1 cellular context compared by ENCODE assay signal in the genomic region with DNA sequence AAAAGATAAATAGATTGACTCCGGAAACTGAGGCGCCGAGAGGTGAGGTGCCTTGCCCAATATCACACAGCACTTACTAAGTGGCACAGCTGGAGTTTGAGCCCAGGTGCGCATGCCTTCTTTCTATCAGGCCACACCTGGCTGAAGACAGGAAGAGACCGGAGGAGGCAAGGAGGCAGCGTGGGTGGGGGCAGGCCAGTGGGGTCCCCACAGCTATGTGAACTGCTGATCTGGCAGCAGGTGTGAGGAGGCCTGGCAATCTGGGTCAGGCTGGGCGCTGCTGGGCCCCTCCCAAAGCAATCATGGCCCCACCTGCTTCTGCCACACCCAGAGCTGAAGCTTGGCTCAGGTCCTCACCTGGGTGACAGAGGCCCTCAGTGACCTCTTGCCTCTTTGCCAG.
TF ChIP-seq lines count a peak whose summit lies in the region.

No MANE protein-coding gene starts in this region.

TF ChIP-seq in SK-N-SH treated with all-trans-retinoic acid at 6 μM for 48 hours, 23 proteins besides CTCF, POLR2A, EP300 and RAD21 (continued from another document):
- TF ChIP-seq, protein P1, sequence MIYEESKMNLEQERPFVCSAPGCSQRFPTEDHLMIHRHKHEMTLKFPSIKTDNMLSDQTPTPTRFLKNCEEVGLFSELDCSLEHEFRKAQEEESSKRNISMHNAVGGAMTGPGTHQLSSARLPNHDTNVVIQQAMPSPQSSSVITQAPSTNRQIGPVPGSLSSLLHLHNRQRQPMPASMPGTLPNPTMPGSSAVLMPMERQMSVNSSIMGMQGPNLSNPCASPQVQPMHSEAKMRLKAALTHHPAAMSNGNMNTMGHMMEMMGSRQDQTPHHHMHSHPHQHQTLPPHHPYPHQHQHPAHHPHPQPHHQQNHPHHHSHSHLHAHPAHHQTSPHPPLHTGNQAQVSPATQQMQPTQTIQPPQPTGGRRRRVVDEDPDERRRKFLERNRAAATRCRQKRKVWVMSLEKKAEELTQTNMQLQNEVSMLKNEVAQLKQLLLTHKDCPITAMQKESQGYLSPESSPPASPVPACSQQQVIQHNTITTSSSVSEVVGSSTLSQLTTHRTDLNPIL (CRISPR knock-in tag; IDR thresholded peaks at IDR 0.05; ENCODE audit: low read depth), result no peak
- no peak for TF ChIP-seq ZNF8 (CRISPR knock-in tag; IDR thresholded peaks at IDR 0.05)
- TF ChIP-seq, protein P2, sequence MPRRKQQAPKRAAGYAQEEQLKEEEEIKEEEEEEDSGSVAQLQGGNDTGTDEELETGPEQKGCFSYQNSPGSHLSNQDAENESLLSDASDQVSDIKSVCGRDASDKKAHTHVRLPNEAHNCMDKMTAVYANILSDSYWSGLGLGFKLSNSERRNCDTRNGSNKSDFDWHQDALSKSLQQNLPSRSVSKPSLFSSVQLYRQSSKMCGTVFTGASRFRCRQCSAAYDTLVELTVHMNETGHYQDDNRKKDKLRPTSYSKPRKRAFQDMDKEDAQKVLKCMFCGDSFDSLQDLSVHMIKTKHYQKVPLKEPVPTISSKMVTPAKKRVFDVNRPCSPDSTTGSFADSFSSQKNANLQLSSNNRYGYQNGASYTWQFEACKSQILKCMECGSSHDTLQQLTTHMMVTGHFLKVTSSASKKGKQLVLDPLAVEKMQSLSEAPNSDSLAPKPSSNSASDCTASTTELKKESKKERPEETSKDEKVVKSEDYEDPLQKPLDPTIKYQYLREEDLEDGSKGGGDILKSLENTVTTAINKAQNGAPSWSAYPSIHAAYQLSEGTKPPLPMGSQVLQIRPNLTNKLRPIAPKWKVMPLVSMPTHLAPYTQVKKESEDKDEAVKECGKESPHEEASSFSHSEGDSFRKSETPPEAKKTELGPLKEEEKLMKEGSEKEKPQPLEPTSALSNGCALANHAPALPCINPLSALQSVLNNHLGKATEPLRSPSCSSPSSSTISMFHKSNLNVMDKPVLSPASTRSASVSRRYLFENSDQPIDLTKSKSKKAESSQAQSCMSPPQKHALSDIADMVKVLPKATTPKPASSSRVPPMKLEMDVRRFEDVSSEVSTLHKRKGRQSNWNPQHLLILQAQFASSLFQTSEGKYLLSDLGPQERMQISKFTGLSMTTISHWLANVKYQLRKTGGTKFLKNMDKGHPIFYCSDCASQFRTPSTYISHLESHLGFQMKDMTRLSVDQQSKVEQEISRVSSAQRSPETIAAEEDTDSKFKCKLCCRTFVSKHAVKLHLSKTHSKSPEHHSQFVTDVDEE (CRISPR knock-in tag; IDR thresholded peaks at IDR 0.05), result no peak
- no peak for TF ChIP-seq ZFP30 (CRISPR knock-in tag; IDR thresholded peaks at IDR 0.05)
- TF ChIP-seq ZNF70 (CRISPR knock-in tag; IDR thresholded peaks at IDR 0.05), result no peak
- TF ChIP-seq TOX (CRISPR knock-in tag; IDR thresholded peaks at IDR 0.05; ENCODE audit: borderline replicate concordance), result no peak
- TF ChIP-seq BACH2 (CRISPR knock-in tag; IDR thresholded peaks at IDR 0.05; ENCODE audit: borderline replicate concordance), result no peak
- no peak for TF ChIP-seq RARB (CRISPR knock-in tag; IDR thresholded peaks at IDR 0.05)
- no peak for TF ChIP-seq TCF4 (CRISPR knock-in tag; IDR thresholded peaks at IDR 0.05; ENCODE audit: borderline replicate concordance)
- TF ChIP-seq, protein P3, sequence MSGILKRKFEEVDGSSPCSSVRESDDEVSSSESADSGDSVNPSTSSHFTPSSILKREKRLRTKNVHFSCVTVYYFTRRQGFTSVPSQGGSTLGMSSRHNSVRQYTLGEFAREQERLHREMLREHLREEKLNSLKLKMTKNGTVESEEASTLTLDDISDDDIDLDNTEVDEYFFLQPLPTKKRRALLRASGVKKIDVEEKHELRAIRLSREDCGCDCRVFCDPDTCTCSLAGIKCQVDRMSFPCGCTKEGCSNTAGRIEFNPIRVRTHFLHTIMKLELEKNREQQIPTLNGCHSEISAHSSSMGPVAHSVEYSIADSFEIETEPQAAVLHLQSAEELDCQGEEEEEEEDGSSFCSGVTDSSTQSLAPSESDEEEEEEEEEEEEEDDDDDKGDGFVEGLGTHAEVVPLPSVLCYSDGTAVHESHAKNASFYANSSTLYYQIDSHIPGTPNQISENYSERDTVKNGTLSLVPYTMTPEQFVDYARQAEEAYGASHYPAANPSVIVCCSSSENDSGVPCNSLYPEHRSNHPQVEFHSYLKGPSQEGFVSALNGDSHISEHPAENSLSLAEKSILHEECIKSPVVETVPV (CRISPR knock-in tag; IDR thresholded peaks at IDR 0.05), result no peak
- TF ChIP-seq CSDC2 (CRISPR knock-in tag; IDR thresholded peaks at IDR 0.05), result no peak
- TF ChIP-seq, protein P4, sequence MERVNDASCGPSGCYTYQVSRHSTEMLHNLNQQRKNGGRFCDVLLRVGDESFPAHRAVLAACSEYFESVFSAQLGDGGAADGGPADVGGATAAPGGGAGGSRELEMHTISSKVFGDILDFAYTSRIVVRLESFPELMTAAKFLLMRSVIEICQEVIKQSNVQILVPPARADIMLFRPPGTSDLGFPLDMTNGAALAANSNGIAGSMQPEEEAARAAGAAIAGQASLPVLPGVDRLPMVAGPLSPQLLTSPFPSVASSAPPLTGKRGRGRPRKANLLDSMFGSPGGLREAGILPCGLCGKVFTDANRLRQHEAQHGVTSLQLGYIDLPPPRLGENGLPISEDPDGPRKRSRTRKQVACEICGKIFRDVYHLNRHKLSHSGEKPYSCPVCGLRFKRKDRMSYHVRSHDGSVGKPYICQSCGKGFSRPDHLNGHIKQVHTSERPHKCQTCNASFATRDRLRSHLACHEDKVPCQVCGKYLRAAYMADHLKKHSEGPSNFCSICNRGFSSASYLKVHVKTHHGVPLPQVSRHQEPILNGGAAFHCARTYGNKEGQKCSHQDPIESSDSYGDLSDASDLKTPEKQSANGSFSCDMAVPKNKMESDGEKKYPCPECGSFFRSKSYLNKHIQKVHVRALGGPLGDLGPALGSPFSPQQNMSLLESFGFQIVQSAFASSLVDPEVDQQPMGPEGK (CRISPR knock-in tag; IDR thresholded peaks at IDR 0.05; ENCODE audit: borderline replicate concordance), result no peak
- TF ChIP-seq, protein P5, sequence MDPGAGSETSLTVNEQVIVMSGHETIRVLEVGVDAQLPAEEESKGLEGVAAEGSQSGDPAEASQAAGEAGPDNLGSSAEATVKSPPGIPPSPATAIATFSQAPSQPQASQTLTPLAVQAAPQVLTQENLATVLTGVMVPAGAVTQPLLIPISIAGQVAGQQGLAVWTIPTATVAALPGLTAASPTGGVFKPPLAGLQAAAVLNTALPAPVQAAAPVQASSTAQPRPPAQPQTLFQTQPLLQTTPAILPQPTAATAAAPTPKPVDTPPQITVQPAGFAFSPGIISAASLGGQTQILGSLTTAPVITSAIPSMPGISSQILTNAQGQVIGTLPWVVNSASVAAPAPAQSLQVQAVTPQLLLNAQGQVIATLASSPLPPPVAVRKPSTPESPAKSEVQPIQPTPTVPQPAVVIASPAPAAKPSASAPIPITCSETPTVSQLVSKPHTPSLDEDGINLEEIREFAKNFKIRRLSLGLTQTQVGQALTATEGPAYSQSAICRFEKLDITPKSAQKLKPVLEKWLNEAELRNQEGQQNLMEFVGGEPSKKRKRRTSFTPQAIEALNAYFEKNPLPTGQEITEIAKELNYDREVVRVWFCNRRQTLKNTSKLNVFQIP (CRISPR knock-in tag; IDR thresholded peaks at IDR 0.05; ENCODE audit: borderline replicate concordance, low read depth), result no peak
- no peak for TF ChIP-seq ARNTL (CRISPR knock-in tag; IDR thresholded peaks at IDR 0.05; ENCODE audit: borderline replicate concordance, low read depth)
- TF ChIP-seq SNAI2 (CRISPR knock-in tag; IDR thresholded peaks at IDR 0.05), result no peak
